Comparison of ENCODE assay signal across 24 cellular contexts in the genomic region with DNA sequence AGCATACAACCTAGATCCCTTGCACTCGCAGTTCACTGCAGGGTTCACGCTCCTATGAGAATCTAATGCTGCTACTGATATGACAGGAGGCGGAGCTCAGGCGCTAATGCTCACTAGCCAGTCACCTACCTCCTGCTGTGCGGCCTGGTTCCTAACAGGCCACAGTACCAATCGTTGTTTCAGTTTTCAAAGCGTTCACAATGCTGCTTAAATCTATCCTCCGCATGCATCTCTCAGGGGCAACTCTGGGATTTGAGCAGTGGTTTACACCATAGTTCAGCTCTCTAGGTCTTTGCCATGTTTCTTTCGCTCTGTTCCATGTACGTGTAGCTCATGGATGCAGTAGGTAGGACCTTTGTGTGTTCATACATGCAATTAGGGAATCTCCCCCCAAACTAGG.
"Had no signal": no experiment of that assay in that cellular context is flagged by ENCODE, and none has a peak within 500 bp of the region (broad histone marks: within the 10 kb centered on the region; RNA-seq: fewer than 3 reads in every experiment).

No MANE protein-coding gene starts in this region.

- ATAC-seq: activated CD8-positive, alpha-beta memory T cell treated with anti-CD3 and anti-CD28 coated beads, Interleukin-2, amount 10 ng/mL, durations not matched to agents 7 days and 5 days; activated CD8-positive, alpha-beta T cell treated with anti-CD3 and anti-CD28 coated beads, Interleukin-2, amount 10 ng/mL, durations not matched to agents 7 days and 5 days; left lung; lower lobe of right lung; mucosa of descending colon; pancreas; stimulated activated memory B cell treated with anti-CD40 and anti-IgM and Interleukin-4, amounts not matched to agents 10 μg/mL and 1 μg/mL and 100 μg/mL, for 72 hours; stimulated activated naive CD8-positive, alpha-beta T cell treated with anti-CD3 and anti-CD28 coated beads, Interleukin-15, amount 100 ng/mL, for 72 hours had no signal

- H3K27me3 ChIP-seq: breast epithelium, esophagus squamous epithelium, left lung, pancreas had no signal

- DNase-seq: activated CD4-positive, alpha-beta T cell treated with anti-CD3 and anti-CD28 coated beads for 1 hour; activated CD8-positive, alpha-beta memory T cell treated with anti-CD3 and anti-CD28 coated beads, Interleukin-2, amount 10 ng/mL, durations not matched to agents 7 days and 5 days; activated CD8-positive, alpha-beta T cell treated with anti-CD3 and anti-CD28 coated beads, Interleukin-2, amount 10 ng/mL, durations not matched to agents 7 days and 5 days; activated T-cell treated with anti-CD3 and anti-CD28 coated beads, Interleukin-2, amount 50 U/mL, for 48 hours; central memory CD4-positive, alpha-beta T cell; effector CD4-positive, alpha-beta T cell; esophagus squamous epithelium; foreskin melanocyte; left lung; lower lobe of right lung; mucosa of descending colon; nucleus accumbens; pancreas; stimulated activated CD4-positive, alpha-beta T cell treated with anti-CD3 and anti-CD28 coated beads, Interleukin-1b, Interleukin-23, amount 100 ng/mL, for 48 hours; stimulated activated CD4-positive, alpha-beta T cell treated with anti-CD3 and anti-CD28 coated beads, Interleukin-4, amount 100 ng/mL, for 4 hours; stimulated activated CD8-positive, alpha-beta memory T cell treated with anti-CD3 and anti-CD28 coated beads, Interleukin-4, amount 100 ng/mL, for 48 hours; stimulated activated naive CD8-positive, alpha-beta T cell treated with anti-CD3 and anti-CD28 coated beads, Interleukin-15, amount 100 ng/mL, for 72 hours; substantia nigra; WERI-Rb-1 had no signal

- H3K27ac ChIP-seq: breast epithelium, epithelial cell of prostate, esophagus squamous epithelium, left lung, lower lobe of right lung, pancreas, prostate gland, WERI-Rb-1 had no signal

- H3K4me2 ChIP-seq: smooth muscle cell had no signal

- H3K4me1 ChIP-seq: breast epithelium, esophagus squamous epithelium, left lung, lower lobe of right lung, pancreas, prostate gland had no signal

- H3K36me3 ChIP-seq: breast epithelium, left lung, prostate gland, WERI-Rb-1 had no signal

- H3K4me3 ChIP-seq: breast epithelium, esophagus squamous epithelium, left lung, lower lobe of right lung, mucosa of descending colon, pancreas, prostate gland, smooth muscle cell had no signal
